ENCODE assay signal across 8 cellular contexts in genomic region chr3:156605686-156606605, GRCh38. TPM values are rescaled to one million over a fixed set of nuclear protein-coding genes. Genes with fewer than 3 reads are reported as not detected.
A peak's percentile ranks its signal among the peaks of the same experiment; 100 is the strongest.
DNase-seq lines count a peak whose midpoint lies in the region; ATAC-seq, FAIRE-seq and TF ChIP-seq lines count a peak whose summit lies in the region.

No MANE protein-coding gene starts in this region.

- H3K36me3 ChIP-seq in neuronal stem cell (replicated peaks in 1 of 2; ENCODE audit: control insufficient read depth in 2 of 2, insufficient read depth in 2 of 2, low read length in 2 of 2): no peaks in the 10 kb centered on the region

- no peak overlapping the region for H4K8ac ChIP-seq in neuronal stem cell (ENCODE audit: low read depth, low read length)

- H3K27me3 Mint-ChIP-seq in activated CD4-positive, alpha-beta memory T cell treated with anti-CD3 and anti-CD28 coated beads, Interleukin-2, amount 10 ng/mL, durations not matched to agents 7 days and 5 days: peaks cover 8% of the 10 kb centered on the region

- peak overlapping the region; percentile 49 to 58 for H3K4me3 ChIP-seq in neuronal stem cell (ENCODE audit: low read length in 2 of 2)

- ATAC-seq in HG03196 (IDR thresholded peaks at IDR 0.05; ENCODE audit: unreplicated experiment): peak; percentile 39
- ATAC-seq in GM18858 (IDR thresholded peaks at IDR 0.05; ENCODE audit: unreplicated experiment): no peak

- no peaks in the 10 kb centered on the region for H3K36me3 Mint-ChIP-seq in activated CD4-positive, alpha-beta memory T cell treated with anti-CD3 and anti-CD28 coated beads, Interleukin-2, amount 10 ng/mL, durations not matched to agents 7 days and 5 days (ENCODE audit: low read depth)

- no peak overlapping the region for H2BK15ac ChIP-seq in neuronal stem cell (ENCODE audit: low read length)

- H4K91ac ChIP-seq in neuronal stem cell (ENCODE audit: low read depth, low read length, poor library complexity): no peak overlapping the region

- H3K23ac ChIP-seq in neuronal stem cell (ENCODE audit: low read depth, low read length, poor library complexity): no peak overlapping the region

- H3K27me3 ChIP-seq in neuronal stem cell (ENCODE audit: control insufficient read depth in 3 of 3, insufficient read depth in 3 of 3, low read depth in 1 of 3, low read length in 3 of 3): no peaks in the 10 kb centered on the region

- no peak overlapping the region for H3K14ac ChIP-seq in neuronal stem cell (ENCODE audit: low read length)

- no peak overlapping the region for H2BK120ac ChIP-seq in neuronal stem cell (ENCODE audit: low read depth, low read length)

- H3K4me1 ChIP-seq in neuronal stem cell (ENCODE audit: control insufficient read depth in 2 of 2, insufficient read depth in 1 of 2, low read depth in 1 of 2, low read length in 2 of 2): peaks cover 0 to 16% of the 10 kb centered on the region in 2 donors

- H3K4ac ChIP-seq in neuronal stem cell (ENCODE audit: low read length): no peak overlapping the region

- peak overlapping the region; percentile 73 for H3K9ac ChIP-seq in neuronal stem cell (ENCODE audit: low read depth, low read length, poor library complexity)

- no peak overlapping the region for H3K27ac ChIP-seq in neuronal stem cell (replicated peaks; ENCODE audit: low read length)

- TF ChIP-seq POLR2A in GM12892 (IDR thresholded peaks at IDR 0.05; ENCODE audit: low read depth, low read length): no peak

- H3K4me3 Mint-ChIP-seq in activated CD4-positive, alpha-beta memory T cell treated with anti-CD3 and anti-CD28 coated beads, Interleukin-2, amount 10 ng/mL, durations not matched to agents 7 days and 5 days: peak overlapping the region; percentile 77

- no CpG with 5 or more reads among the region's 37 CpGs for WGBS in neuronal stem cell (ENCODE audit: extremely low coverage in 2 of 2, insufficient read length in 2 of 2, insufficient replicate concordance in 1 of 2), 2 donors

- H3K9me3 ChIP-seq in neuronal stem cell (replicated peaks in 1 of 2; ENCODE audit: control insufficient read depth in 2 of 2, insufficient read depth in 1 of 2, low read depth in 1 of 2, low read length in 2 of 2): no peaks in the 10 kb centered on the region

- H3K27ac Mint-ChIP-seq in activated CD4-positive, alpha-beta memory T cell treated with anti-CD3 and anti-CD28 coated beads, Interleukin-2, amount 10 ng/mL, durations not matched to agents 7 days and 5 days: no peak overlapping the region

- H3K9me3 Mint-ChIP-seq in activated CD4-positive, alpha-beta memory T cell treated with anti-CD3 and anti-CD28 coated beads, Interleukin-2, amount 10 ng/mL, durations not matched to agents 7 days and 5 days: no peaks in the 10 kb centered on the region

- H2AFZ ChIP-seq in neuronal stem cell (ENCODE audit: low read length): peak overlapping the region; percentile 90

- peak; percentile 62 for FAIRE-seq in GM12892 (lab: Jason Lieb, UNC)

- CTCF ChIA-PET in activated CD4-positive, alpha-beta memory T cell treated with anti-CD3 and anti-CD28 coated beads, Interleukin-2, amount 10 ng/mL, durations not matched to agents 7 days and 5 days (lab: Charles Lee): no interaction called here

- peaks cover 36% of the 10 kb centered on the region for H3K4me1 Mint-ChIP-seq in activated CD4-positive, alpha-beta memory T cell treated with anti-CD3 and anti-CD28 coated beads, Interleukin-2, amount 10 ng/mL, durations not matched to agents 7 days and 5 days

- DNase-seq in GM12892 (ENCODE audit: insufficient read length) (peak; percentile 16), globus pallidus (ENCODE audit: low spot score) (peak; percentile 23), neuronal stem cell (ENCODE audit: low spot score) (peak; percentile 49), NCI-H510A treated with DMSO at 0.1 percent for 48 hours (lab: John Stamatoyannopoulos, UW) (no peak), inferior parietal cortex (ENCODE audit: extremely low spot score) (no peak)
- DNase-seq in activated CD4-positive, alpha-beta memory T cell treated with anti-CD3 and anti-CD28 coated beads, Interleukin-2, amount 10 ng/mL, durations not matched to agents 7 days and 5 days: no peak

- no peak overlapping the region for H2BK12ac ChIP-seq in neuronal stem cell (ENCODE audit: low read length)

- H2BK5ac ChIP-seq in neuronal stem cell (ENCODE audit: low read length): no peak overlapping the region

- POLR2A ChIA-PET in activated CD4-positive, alpha-beta memory T cell treated with anti-CD3 and anti-CD28 coated beads, Interleukin-2, amount 10 ng/mL, durations not matched to agents 7 days and 5 days (lab: Charles Lee): interaction anchor here (1.0 to 1.5 kb wide), 4 partner anchors 38 to 72 kb away, joined by 3 to 7 read pairs (median 3); partner anchors contain the start of gene SSR3

- peak overlapping the region; percentile 82 for H3K18ac ChIP-seq in neuronal stem cell (ENCODE audit: low read length)

- no peak overlapping the region for H2AK5ac ChIP-seq in neuronal stem cell (ENCODE audit: low read depth, low read length)

- no peaks in the 10 kb centered on the region for H3K79me1 ChIP-seq in neuronal stem cell (ENCODE audit: low read depth, low read length)

- peak overlapping the region; percentile 46 for H3K4me2 ChIP-seq in neuronal stem cell (ENCODE audit: insufficient read depth, low read length, poor library complexity, severe bottlenecking)

RNA-seq across cellular contexts. Expression of gene SSR3, which starts 51.0 kb away (rescaled TPM):
- 200 TPM for polyA plus RNA-seq in GM12892 (2012; ENCODE audit: missing spikeins)
- total RNA-seq in activated CD4-positive, alpha-beta memory T cell treated with anti-CD3 and anti-CD28 coated beads, Interleukin-2, amount 10 ng/mL, durations not matched to agents 7 days and 5 days: 100 to 1,000 TPM; 167 to 174 TPM
- 95.6 TPM for polyA plus RNA-seq in neuronal stem cell (2013, experiment 1 of 2)
- polyA plus RNA-seq in neuronal stem cell (2013, experiment 2 of 2): 92.3 TPM

Comparison
In these comparisons a context has a peak if more than half of its experiments do, and no peak if none do; other contexts are left out.
1. DNase-seq: peak in GM12892 (single experiment), globus pallidus (single experiment) and neuronal stem cell (single experiment); none in activated CD4-positive, alpha-beta memory T cell treated with anti-CD3 and anti-CD28 coated beads, Interleukin-2, amount 10 ng/mL, durations not matched to agents 7 days and 5 days (single experiment), NCI-H510A treated with DMSO at 0.1 percent for 48 hours (single experiment) and inferior parietal cortex (single experiment).